In genomic region chr1:114715952-114716303, GRCh38 we compare ENCODE assay signal across 8 cellular contexts. TPM values are rescaled to one million over a fixed set of nuclear protein-coding genes. Genes with fewer than 3 reads are reported as not detected.
DNase-seq lines count a peak whose midpoint lies in the region; ATAC-seq and TF ChIP-seq lines count a peak whose summit lies in the region.

No MANE protein-coding gene starts in this region.

- no peaks in the 10 kb centered on the region for H3K4me1 Mint-ChIP-seq in Caco-2 (ENCODE audit: low read depth, unreplicated experiment)
- peaks cover 40% of the 10 kb centered on the region for H3K4me1 Mint-ChIP-seq in brain
- peaks cover 18% of the 10 kb centered on the region for H3K4me1 Mint-ChIP-seq in mesothelial cell of epicardium

- no peaks in the 10 kb centered on the region for H3K9me3 ChIP-seq in Caco-2

- POLR2A ChIA-PET in Caco-2 (lab: Charles Lee), result interaction anchor here (1.0 kb wide), 1 partner anchor 65 kb away, joined by 3 read pairs; the partner anchor contains the start of gene SIKE1

- no peaks in the 10 kb centered on the region for H3K36me3 ChIP-seq in Caco-2 (ENCODE audit: control insufficient read depth, insufficient read depth, low read length)

- no peak for TF ChIP-seq POLR2A in erythroblast (IDR thresholded peaks at IDR 0.05; ENCODE audit: low read length)

- peak in 1 of 2 experiments; percentile 2 for DNase-seq in Caco-2
- DNase-seq in HL-60 (ENCODE audit: low read depth in 1 of 2, low spot score in 1 of 2), result no peak
- no peak for DNase-seq in mesothelial cell of epicardium (ENCODE audit: low spot score in 2 of 2, unreplicated experiment in 2 of 2)
- DNase-seq in NCI-H524 (lab: John Stamatoyannopoulos, UW), result no peak
- no peak for DNase-seq in SIG-M5 treated with dmso at 0.1 percent for 504 hours (lab: John Stamatoyannopoulos, UW; ENCODE audit: unreplicated experiment)
- DNase-seq in erythroblast (lab: John Stamatoyannopoulos, UW), result no peak

- TF ChIP-seq CTCF in Caco-2 (IDR thresholded peaks at IDR 0.05; ENCODE audit: insufficient read depth in 1 of 2, low read depth in 1 of 2, low read length in 1 of 2, severe bottlenecking in 1 of 2, unreplicated experiment in 1 of 2) (no peak), HL-60 (IDR thresholded peaks at IDR 0.05; ENCODE audit: insufficient read depth, low read length) (no peak), brain (conservative IDR thresholded peaks at IDR 0.05) (no peak), mesothelial cell of epicardium (IDR thresholded peaks at IDR 0.05; ENCODE audit: unreplicated experiment) (no peak)

- intact Hi-C loops in Caco-2 (cut with micrococcal nuclease; ENCODE audit: unreplicated experiment), result loop anchor here (1.0 kb wide), 1 partner anchor 46 kb away; the partner anchor contains the start of gene DENND2C

- H3K27me3 ChIP-seq in Caco-2 (replicated peaks; ENCODE audit: control insufficient read depth, insufficient read depth, low read length) (no peaks in the 10 kb centered on the region), HL-60 (ENCODE audit: insufficient read depth, poor library complexity, severe bottlenecking) (no peaks in the 10 kb centered on the region)

- H3K4me3 Mint-ChIP-seq in Caco-2 (ENCODE audit: unreplicated experiment) (peak overlapping the region; percentile 89), brain (peak overlapping the region; percentile 93 to 100 (median 98)), mesothelial cell of epicardium (peak overlapping the region; percentile 96)

- no TSS peak for BruUV-seq in Caco-2 (replicated peaks; lab: Mats Ljungman, UMichigan)

- no peak for ATAC-seq in GM18511 (IDR thresholded peaks at IDR 0.05; ENCODE audit: unreplicated experiment)

- CTCF ChIA-PET in Caco-2 (lab: Charles Lee), result no interaction called here

- peak overlapping the region; percentile 97 for H3K27ac Mint-ChIP-seq in Caco-2 (ENCODE audit: unreplicated experiment)
- peak overlapping the region; percentile 96 to 99 (median 98) for H3K27ac Mint-ChIP-seq in brain
- peak overlapping the region; percentile 99 for H3K27ac Mint-ChIP-seq in mesothelial cell of epicardium

- no peaks in the 10 kb centered on the region for H3K9me3 Mint-ChIP-seq in Caco-2 (ENCODE audit: unreplicated experiment)
- no peaks in the 10 kb centered on the region for H3K9me3 Mint-ChIP-seq in brain
- H3K9me3 Mint-ChIP-seq in mesothelial cell of epicardium, result no peaks in the 10 kb centered on the region

- peak overlapping the region; percentile 92 for H3K27ac ChIP-seq in HL-60 (replicated peaks)

- no peaks in the 10 kb centered on the region for H3K27me3 Mint-ChIP-seq in Caco-2 (ENCODE audit: insufficient read depth, unreplicated experiment)
- peaks cover 8% of the 10 kb centered on the region for H3K27me3 Mint-ChIP-seq in brain
- H3K27me3 Mint-ChIP-seq in mesothelial cell of epicardium (ENCODE audit: low read depth), result no peaks in the 10 kb centered on the region

- H3K4me3 ChIP-seq in Caco-2 (ENCODE audit: low read depth, low read length), result peak overlapping the region; percentile 55
- peak overlapping the region; percentile 94 for H3K4me3 ChIP-seq in HL-60 (replicated peaks; ENCODE audit: insufficient read depth, low read length)

- peaks cover 4% of the 10 kb centered on the region; the same call in 1 of the 2 replicates for H3K4me1 ChIP-seq in Caco-2

- H3K36me3 Mint-ChIP-seq in Caco-2 (ENCODE audit: insufficient read depth, unreplicated experiment) (peaks cover 54% of the 10 kb centered on the region), brain (peaks cover 51% of the 10 kb centered on the region), mesothelial cell of epicardium (peaks cover 19% of the 10 kb centered on the region)

RNA-seq across cellular contexts. Expression of gene NRAS, which starts 0.6 kb away (rescaled TPM):
- 38.2 and 39.9 TPM in 2 replicates for total RNA-seq in Caco-2 (2022)
- 24.5 TPM for polyA plus RNA-seq in brain (ENCODE audit: insufficient read depth, low read depth, low replicate concordance)
- total RNA-seq in mesothelial cell of epicardium, result 39.8 to 40.0 TPM (median 39.8 TPM) in 3 replicates

RNA-seq across cellular contexts. Expression of gene AMPD1, which starts 20.6 kb away (rescaled TPM):
- not detected in 2 replicates for total RNA-seq in Caco-2 (2022)
- polyA plus RNA-seq in brain (ENCODE audit: insufficient read depth, low read depth, low replicate concordance), result not detected
- total RNA-seq in mesothelial cell of epicardium, result not detected in 3 replicates

RNA-seq across cellular contexts. Expression of gene CSDE1, which starts 41.9 kb away (rescaled TPM):
- 380 and 403 TPM in 2 replicates for total RNA-seq in Caco-2 (2022)
- polyA plus RNA-seq in brain (ENCODE audit: insufficient read depth, low read depth, low replicate concordance), result 250 TPM
- total RNA-seq in mesothelial cell of epicardium, result 524 to 556 TPM (median 530 TPM) in 3 replicates

RNA-seq across cellular contexts. Expression of gene DENND2C, which starts 46.1 kb away (rescaled TPM):
- total RNA-seq in Caco-2 (2022) (1.1 TPM in 2 replicates), mesothelial cell of epicardium (2.2 to 2.4 TPM (median 2.3 TPM) in 3 replicates)
- 0.22 TPM for polyA plus RNA-seq in brain (ENCODE audit: insufficient read depth, low read depth, low replicate concordance)
